1 cellular context compared by ENCODE assay signal in the genomic region with DNA sequence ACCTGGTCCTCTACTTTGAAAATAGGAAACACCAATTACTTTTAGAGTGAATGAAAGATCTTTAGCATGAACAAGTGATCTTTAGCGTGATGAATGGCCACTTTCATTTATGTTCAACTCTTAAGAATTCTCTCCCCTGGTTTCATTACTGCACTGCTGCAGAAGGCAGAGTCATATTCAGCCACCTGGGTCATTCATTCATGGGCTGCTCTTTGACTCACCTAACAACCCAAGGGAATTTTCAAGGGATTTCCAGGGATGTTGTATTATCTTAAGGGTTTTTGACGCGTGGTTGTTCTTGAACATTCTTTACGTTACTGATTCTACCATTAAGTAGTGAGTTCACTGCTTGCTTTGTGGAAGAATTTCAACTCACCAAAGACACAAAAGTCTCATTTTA.
TF ChIP-seq lines count a peak whose summit lies in the region.

No MANE protein-coding gene starts in this region.

TF ChIP-seq in GM12878, 131 proteins besides CTCF, POLR2A, EP300 and RAD21 (continued from another document):
- TF ChIP-seq, protein P1, sequence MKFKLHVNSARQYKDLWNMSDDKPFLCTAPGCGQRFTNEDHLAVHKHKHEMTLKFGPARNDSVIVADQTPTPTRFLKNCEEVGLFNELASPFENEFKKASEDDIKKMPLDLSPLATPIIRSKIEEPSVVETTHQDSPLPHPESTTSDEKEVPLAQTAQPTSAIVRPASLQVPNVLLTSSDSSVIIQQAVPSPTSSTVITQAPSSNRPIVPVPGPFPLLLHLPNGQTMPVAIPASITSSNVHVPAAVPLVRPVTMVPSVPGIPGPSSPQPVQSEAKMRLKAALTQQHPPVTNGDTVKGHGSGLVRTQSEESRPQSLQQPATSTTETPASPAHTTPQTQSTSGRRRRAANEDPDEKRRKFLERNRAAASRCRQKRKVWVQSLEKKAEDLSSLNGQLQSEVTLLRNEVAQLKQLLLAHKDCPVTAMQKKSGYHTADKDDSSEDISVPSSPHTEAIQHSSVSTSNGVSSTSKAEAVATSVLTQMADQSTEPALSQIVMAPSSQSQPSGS (IDR thresholded peaks at IDR 0.05; ENCODE audit: low read length) = 0 out of 2 replicates have a peak, but pooled peaks have one; percentile 30
- TF ChIP-seq MEF2A (IDR thresholded peaks at IDR 0.05; ENCODE audit: insufficient read depth, low read depth, low read length) (no peak), TCF7 (IDR thresholded peaks at IDR 0.05; ENCODE audit: borderline replicate concordance) (no peak), ZNF24 (IDR thresholded peaks at IDR 0.05) (peak; percentile 86), MAX (IDR thresholded peaks at IDR 0.05; ENCODE audit: low read depth, low read length) (no peak), JUNB (IDR thresholded peaks at IDR 0.05) (peak; percentile 68; the same call in 1 of the 2 replicates), PAX8 (IDR thresholded peaks at IDR 0.05) (no peak), RELA (IDR thresholded peaks at IDR 0.05; ENCODE audit: borderline replicate concordance, partially characterized antibody) (no peak), MTA2 (IDR thresholded peaks at IDR 0.05; ENCODE audit: low read depth) (no peak), ATF3 (IDR thresholded peaks at IDR 0.05; ENCODE audit: borderline replicate concordance, extremely low read depth, low read depth, low read length) (no peak), CHD1 (IDR thresholded peaks at IDR 0.05; ENCODE audit: low read depth, low read length) (no peak), POLR2AphosphoS2 (IDR thresholded peaks at IDR 0.05; ENCODE audit: low read depth, low read length) (no peak), EED (IDR thresholded peaks at IDR 0.05; ENCODE audit: low read depth) (peak; percentile 36; the same call in 1 of the 2 replicates), POLR2AphosphoS5 (IDR thresholded peaks at IDR 0.05; ENCODE audit: low read length) (no peak), CBFB (IDR thresholded peaks at IDR 0.05; ENCODE audit: low read depth) (no peak), IRF4 (IDR thresholded peaks at IDR 0.05; ENCODE audit: low read depth, low read length) (no peak), KLF5 (IDR thresholded peaks at IDR 0.05; ENCODE audit: partially characterized antibody) (no peak), IRF3 (IDR thresholded peaks at IDR 0.05) (no peak), RUNX3 (IDR thresholded peaks at IDR 0.05; ENCODE audit: low read length) (peak; percentile 52; the same call in 1 of the 2 replicates), SREBF2 (IDR thresholded peaks at IDR 0.05; ENCODE audit: low read length) (no peak), E4F1 (IDR thresholded peaks at IDR 0.05; ENCODE audit: borderline replicate concordance, partially characterized antibody) (no peak), CREM (IDR thresholded peaks at IDR 0.05; ENCODE audit: low read depth) (peak; percentile 67; the same call in 1 of the 2 replicates), HDAC2 (IDR thresholded peaks at IDR 0.05) (no peak)
- TF ChIP-seq, protein P2, sequence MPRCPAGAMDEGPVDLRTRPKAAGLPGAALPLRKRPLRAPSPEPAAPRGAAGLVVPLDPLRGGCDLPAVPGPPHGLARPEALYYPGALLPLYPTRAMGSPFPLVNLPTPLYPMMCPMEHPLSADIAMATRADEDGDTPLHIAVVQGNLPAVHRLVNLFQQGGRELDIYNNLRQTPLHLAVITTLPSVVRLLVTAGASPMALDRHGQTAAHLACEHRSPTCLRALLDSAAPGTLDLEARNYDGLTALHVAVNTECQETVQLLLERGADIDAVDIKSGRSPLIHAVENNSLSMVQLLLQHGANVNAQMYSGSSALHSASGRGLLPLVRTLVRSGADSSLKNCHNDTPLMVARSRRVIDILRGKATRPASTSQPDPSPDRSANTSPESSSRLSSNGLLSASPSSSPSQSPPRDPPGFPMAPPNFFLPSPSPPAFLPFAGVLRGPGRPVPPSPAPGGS (IDR thresholded peaks at IDR 0.05; ENCODE audit: borderline replicate concordance, insufficient read depth, low read depth, low read length, poor library complexity, severe bottlenecking) = peak; percentile 52
- TF ChIP-seq, protein P3, sequence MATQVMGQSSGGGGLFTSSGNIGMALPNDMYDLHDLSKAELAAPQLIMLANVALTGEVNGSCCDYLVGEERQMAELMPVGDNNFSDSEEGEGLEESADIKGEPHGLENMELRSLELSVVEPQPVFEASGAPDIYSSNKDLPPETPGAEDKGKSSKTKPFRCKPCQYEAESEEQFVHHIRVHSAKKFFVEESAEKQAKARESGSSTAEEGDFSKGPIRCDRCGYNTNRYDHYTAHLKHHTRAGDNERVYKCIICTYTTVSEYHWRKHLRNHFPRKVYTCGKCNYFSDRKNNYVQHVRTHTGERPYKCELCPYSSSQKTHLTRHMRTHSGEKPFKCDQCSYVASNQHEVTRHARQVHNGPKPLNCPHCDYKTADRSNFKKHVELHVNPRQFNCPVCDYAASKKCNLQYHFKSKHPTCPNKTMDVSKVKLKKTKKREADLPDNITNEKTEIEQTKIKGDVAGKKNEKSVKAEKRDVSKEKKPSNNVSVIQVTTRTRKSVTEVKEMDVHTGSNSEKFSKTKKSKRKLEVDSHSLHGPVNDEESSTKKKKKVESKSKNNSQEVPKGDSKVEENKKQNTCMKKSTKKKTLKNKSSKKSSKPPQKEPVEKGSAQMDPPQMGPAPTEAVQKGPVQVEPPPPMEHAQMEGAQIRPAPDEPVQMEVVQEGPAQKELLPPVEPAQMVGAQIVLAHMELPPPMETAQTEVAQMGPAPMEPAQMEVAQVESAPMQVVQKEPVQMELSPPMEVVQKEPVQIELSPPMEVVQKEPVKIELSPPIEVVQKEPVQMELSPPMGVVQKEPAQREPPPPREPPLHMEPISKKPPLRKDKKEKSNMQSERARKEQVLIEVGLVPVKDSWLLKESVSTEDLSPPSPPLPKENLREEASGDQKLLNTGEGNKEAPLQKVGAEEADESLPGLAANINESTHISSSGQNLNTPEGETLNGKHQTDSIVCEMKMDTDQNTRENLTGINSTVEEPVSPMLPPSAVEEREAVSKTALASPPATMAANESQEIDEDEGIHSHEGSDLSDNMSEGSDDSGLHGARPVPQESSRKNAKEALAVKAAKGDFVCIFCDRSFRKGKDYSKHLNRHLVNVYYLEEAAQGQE (IDR thresholded peaks at IDR 0.05; ENCODE audit: low read depth, low read length) = no peak
- TF ChIP-seq, protein P4, sequence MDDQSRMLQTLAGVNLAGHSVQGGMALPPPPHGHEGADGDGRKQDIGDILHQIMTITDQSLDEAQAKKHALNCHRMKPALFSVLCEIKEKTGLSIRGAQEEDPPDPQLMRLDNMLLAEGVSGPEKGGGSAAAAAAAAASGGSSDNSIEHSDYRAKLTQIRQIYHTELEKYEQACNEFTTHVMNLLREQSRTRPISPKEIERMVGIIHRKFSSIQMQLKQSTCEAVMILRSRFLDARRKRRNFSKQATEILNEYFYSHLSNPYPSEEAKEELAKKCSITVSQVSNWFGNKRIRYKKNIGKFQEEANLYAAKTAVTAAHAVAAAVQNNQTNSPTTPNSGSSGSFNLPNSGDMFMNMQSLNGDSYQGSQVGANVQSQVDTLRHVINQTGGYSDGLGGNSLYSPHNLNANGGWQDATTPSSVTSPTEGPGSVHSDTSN (IDR thresholded peaks at IDR 0.05; ENCODE audit: insufficient replicate concordance, low read depth, low read length) = no peak
